In genomic region chr19:55541091-55541490, GRCh38 we compare ENCODE assay signal across 19 cellular contexts. TPM values are rescaled to one million over a fixed set of nuclear protein-coding genes. Genes with fewer than 3 reads are reported as not detected.
DNase-seq lines count a peak whose midpoint lies in the region; ATAC-seq and TF ChIP-seq lines count a peak whose summit lies in the region.
"Had no signal": no experiment of that assay in that cellular context is flagged by ENCODE, and none has a peak within 500 bp of the region (broad histone marks: within the 10 kb centered on the region; RNA-seq: fewer than 3 reads in every experiment).

No MANE protein-coding gene starts in this region.

- POLR2A ChIA-PET in WTC11 (lab: Charles Lee): interaction anchor here (2.7 kb wide), 1 partner anchor 9 kb away, joined by 9 read pairs; no protein-coding TSS in a partner anchor

- H3K36me3 Mint-ChIP-seq in stimulated activated memory B cell treated with anti-CD40 and anti-IgM and Interleukin-4, amounts not matched to agents 10 μg/mL and 1 μg/mL and 100 μg/mL, for 72 hours: peaks cover 6% of the 10 kb centered on the region
- no peaks in the 10 kb centered on the region for H3K36me3 Mint-ChIP-seq in WTC11
- H3K36me3 Mint-ChIP-seq: CD14-positive monocyte; CD4-positive, alpha-beta memory T cell had no signal

- TF ChIP-seq CTCF in WTC11 (IDR thresholded peaks at IDR 0.05): no peak

- H3K9me3 ChIP-seq in SJCRH30 (replicated peaks) (no peaks in the 10 kb centered on the region), mesenchymal stem cell (ENCODE audit: control insufficient read depth, low read length) (no peaks in the 10 kb centered on the region)
- H3K9me3 ChIP-seq: BLaER1 had no signal

- DNase-seq in AG20443 (ENCODE audit: low spot score) (peak; percentile 7), SJCRH30 (no peak), mesenchymal stem cell (no peak), NCI-H2081 treated with DMSO at 0.1 percent for 48 hours (lab: John Stamatoyannopoulos, UW) (no peak), WTC11 (ENCODE audit: low spot score) (no peak)
- DNase-seq: ACHN; CD4-positive, alpha-beta memory T cell; DMS153; DMS79; GDM1; HFFc6 had no signal

- ATAC-seq in stimulated activated memory B cell treated with anti-CD40 and anti-IgM and Interleukin-4, amounts not matched to agents 10 μg/mL and 1 μg/mL and 100 μg/mL, for 72 hours: peak; percentile 21
- no peak for ATAC-seq in GM18498 (IDR thresholded peaks at IDR 0.05; ENCODE audit: unreplicated experiment)
- no peak for ATAC-seq in WTC11
- ATAC-seq: GM23338, HCT116 had no signal

- no peak overlapping the region for H2BK15ac ChIP-seq in mesenchymal stem cell (ENCODE audit: low read depth, poor library complexity, severe bottlenecking)

- no peak overlapping the region for H3K4me3 Mint-ChIP-seq in stimulated activated memory B cell treated with anti-CD40 and anti-IgM and Interleukin-4, amounts not matched to agents 10 μg/mL and 1 μg/mL and 100 μg/mL, for 72 hours
- H3K4me3 Mint-ChIP-seq in WTC11: no peak overlapping the region
- H3K4me3 Mint-ChIP-seq: CD14-positive monocyte; CD4-positive, alpha-beta memory T cell; GM23338; HFFc6 had no signal

- no peak overlapping the region for H3K23ac ChIP-seq in mesenchymal stem cell (ENCODE audit: low read length in 2 of 2)

- CTCF ChIA-PET in WTC11 (lab: Charles Lee): interaction anchor here (1.3 kb wide), 1 partner anchor 65 kb away, joined by 3 read pairs; the partner anchor contains the start of gene ZNF865

- WGBS in mesenchymal stem cell: 83% methylated on average over 19 of the region's 19 CpGs

- no peak overlapping the region for H3K4me2 ChIP-seq in mesenchymal stem cell (ENCODE audit: low read length, poor library complexity, severe bottlenecking)
- H3K4me2 ChIP-seq: BLaER1, GM23338 had no signal

- H3K36me3 ChIP-seq in SJCRH30 (no peaks in the 10 kb centered on the region), mesenchymal stem cell (ENCODE audit: control insufficient read depth in 1 of 2, insufficient read depth in 2 of 2, low read depth in 1 of 2, low read length in 2 of 2) (no peaks in the 10 kb centered on the region)
- H3K36me3 ChIP-seq: BLaER1 had no signal

- H3K4ac ChIP-seq in mesenchymal stem cell (ENCODE audit: low read depth in 1 of 2, low read length in 2 of 2): no peak overlapping the region

- H2AK5ac ChIP-seq in mesenchymal stem cell (ENCODE audit: low read length, severe bottlenecking): no peak overlapping the region

- H3K4me3 ChIP-seq in SJCRH30 (no peak overlapping the region), mesenchymal stem cell (ENCODE audit: insufficient read depth in 1 of 2, low read depth in 1 of 2, low read length in 2 of 2) (no peak overlapping the region)
- H3K4me3 ChIP-seq: BLaER1, GM23338 had no signal

- no peak overlapping the region for H3K14ac ChIP-seq in mesenchymal stem cell (ENCODE audit: low read length in 2 of 2)

- H3K4me1 ChIP-seq in SJCRH30 (peaks cover 43% of the 10 kb centered on the region), mesenchymal stem cell (ENCODE audit: control insufficient read depth, insufficient read depth, low read depth, low read length) (peaks cover 27% of the 10 kb centered on the region)

- no peak overlapping the region for H3K9ac ChIP-seq in mesenchymal stem cell (ENCODE audit: low read length)
- H3K9ac ChIP-seq: BLaER1 had no signal

- H3K18ac ChIP-seq in mesenchymal stem cell (ENCODE audit: low read depth in 1 of 2, low read length in 2 of 2): no peak overlapping the region

- no peak overlapping the region for H2BK12ac ChIP-seq in mesenchymal stem cell (ENCODE audit: low read length in 2 of 2)

- H3K4me1 Mint-ChIP-seq in stimulated activated memory B cell treated with anti-CD40 and anti-IgM and Interleukin-4, amounts not matched to agents 10 μg/mL and 1 μg/mL and 100 μg/mL, for 72 hours: no peaks in the 10 kb centered on the region
- peaks cover 20% of the 10 kb centered on the region for H3K4me1 Mint-ChIP-seq in WTC11
- H3K4me1 Mint-ChIP-seq: CD4-positive, alpha-beta memory T cell had no signal

- peak overlapping the region; percentile 20 for H2BK5ac ChIP-seq in mesenchymal stem cell (ENCODE audit: low read depth, low read length, poor library complexity, severe bottlenecking)

- no peak overlapping the region for H4K8ac ChIP-seq in mesenchymal stem cell (ENCODE audit: low read length)

- no peaks in the 10 kb centered on the region for H3K79me1 ChIP-seq in mesenchymal stem cell (replicated peaks; ENCODE audit: low read length, poor library complexity, severe bottlenecking)

- H2BK120ac ChIP-seq in mesenchymal stem cell (ENCODE audit: low read depth, low read length): no peak overlapping the region

- H3K9me3 Mint-ChIP-seq in stimulated activated memory B cell treated with anti-CD40 and anti-IgM and Interleukin-4, amounts not matched to agents 10 μg/mL and 1 μg/mL and 100 μg/mL, for 72 hours: peaks cover 16% of the 10 kb centered on the region
- peaks cover 14% of the 10 kb centered on the region for H3K9me3 Mint-ChIP-seq in WTC11
- H3K9me3 Mint-ChIP-seq: HFFc6 had no signal

- H3K27ac Mint-ChIP-seq in stimulated activated memory B cell treated with anti-CD40 and anti-IgM and Interleukin-4, amounts not matched to agents 10 μg/mL and 1 μg/mL and 100 μg/mL, for 72 hours: no peak overlapping the region
- H3K27ac Mint-ChIP-seq in WTC11: no peak overlapping the region
- H3K27ac Mint-ChIP-seq: CD14-positive monocyte; CD4-positive, alpha-beta memory T cell; GM23338; HFFc6 had no signal

- peak overlapping the region; percentile 17; the same call in 1 of the 2 replicates for H3K27ac ChIP-seq in SJCRH30
- no peak overlapping the region for H3K27ac ChIP-seq in mesenchymal stem cell (ENCODE audit: low read length, poor library complexity, severe bottlenecking)
- H3K27ac ChIP-seq: BLaER1 had no signal

- peaks cover 41% of the 10 kb centered on the region for H3K27me3 Mint-ChIP-seq in stimulated activated memory B cell treated with anti-CD40 and anti-IgM and Interleukin-4, amounts not matched to agents 10 μg/mL and 1 μg/mL and 100 μg/mL, for 72 hours
- H3K27me3 Mint-ChIP-seq in WTC11 (ENCODE audit: low read depth): peaks cover 7% of the 10 kb centered on the region

- H2AFZ ChIP-seq in mesenchymal stem cell (ENCODE audit: low read depth, low read length): no peak overlapping the region
- H2AFZ ChIP-seq: GM23338 had no signal

- no peaks in the 10 kb centered on the region for H3K27me3 ChIP-seq in SJCRH30
- peaks cover 0 to 10% of the 10 kb centered on the region in 2 experiments for H3K27me3 ChIP-seq in mesenchymal stem cell (ENCODE audit: control insufficient read depth in 1 of 2, insufficient read depth in 1 of 2, low read length in 2 of 2)
- H3K27me3 ChIP-seq: BLaER1 had no signal

- no peak overlapping the region for H4K91ac ChIP-seq in mesenchymal stem cell (ENCODE audit: low read length)

TF ChIP-seq in WTC11, 78 proteins besides CTCF, POLR2A, EP300 and RAD21:
- TF ChIP-seq SMAD3 (CRISPR knock-in tag; IDR thresholded peaks at IDR 0.05; ENCODE audit: borderline replicate concordance) (no peak), FOXK1 (CRISPR knock-in tag; IDR thresholded peaks at IDR 0.05) (no peak), ZNF512 (CRISPR knock-in tag; IDR thresholded peaks at IDR 0.05; ENCODE audit: borderline replicate concordance) (no peak)
TF ChIP-seq in WTC11: peak in this region for 0.

RNA-seq across cellular contexts. Expression of gene SBK2, which starts 4.2 kb away (rescaled TPM):
- total RNA-seq in SJCRH30 (2014; rRNA removed; shearing (Covaris generic)): 6.8 and 6.9 TPM in 2 replicates
- polyA plus RNA-seq in mesenchymal stem cell (2013, experiment 1 of 2): not detected
- polyA plus RNA-seq in mesenchymal stem cell (2013, experiment 2 of 2): not detected
- 5.2 to 6.4 TPM (median 5.8 TPM) in 3 replicates for total RNA-seq in WTC11 (2021)
- total RNA-seq: CD4-positive, alpha-beta memory T cell; Daoy; HFFc6; HT-29 had no signal
- polyA plus RNA-seq: CD14-positive monocyte; CD4-positive, alpha-beta memory T cell had no signal

RNA-seq across cellular contexts. Expression of gene SBK3, which starts 4.3 kb away (rescaled TPM):
- total RNA-seq in SJCRH30 (2014; rRNA removed; shearing (Covaris generic)): 0.30 and 0.87 TPM in 2 replicates
- polyA plus RNA-seq in mesenchymal stem cell (2013, experiment 1 of 2): not detected
- polyA plus RNA-seq in mesenchymal stem cell (2013, experiment 2 of 2): not detected
- 0.90 to 1.3 TPM (median 1.1 TPM) in 3 replicates for total RNA-seq in WTC11 (2021)
- total RNA-seq: CD4-positive, alpha-beta memory T cell; Daoy; HFFc6 had no signal
- polyA plus RNA-seq: CD14-positive monocyte; CD4-positive, alpha-beta memory T cell had no signal

RNA-seq across cellular contexts. Expression of gene ZNF579, which starts 39.6 kb away (rescaled TPM):
- 5.4 and 7.5 TPM in 2 replicates for total RNA-seq in SJCRH30 (2014; rRNA removed; shearing (Covaris generic))
- polyA plus RNA-seq in mesenchymal stem cell (2013, experiment 1 of 2): 25.8 TPM
- 25.7 TPM for polyA plus RNA-seq in mesenchymal stem cell (2013, experiment 2 of 2)
- total RNA-seq in WTC11 (2021): 29.7 to 30.4 TPM (median 30.0 TPM) in 3 replicates

RNA-seq across cellular contexts. Expression of gene SSC5D, which starts 52.9 kb away (rescaled TPM):
- total RNA-seq in SJCRH30 (2014; rRNA removed; shearing (Covaris generic)): 3.1 and 3.8 TPM in 2 replicates
- polyA plus RNA-seq in mesenchymal stem cell (2013, experiment 1 of 2): 29.2 TPM
- polyA plus RNA-seq in mesenchymal stem cell (2013, experiment 2 of 2): 27.1 TPM
- total RNA-seq in WTC11 (2021): 1.8 to 2.9 TPM (median 2.5 TPM) in 3 replicates
- total RNA-seq: HT-29 had no signal
- polyA plus RNA-seq: CD14-positive monocyte; CD4-positive, alpha-beta memory T cell had no signal

RNA-seq across cellular contexts. Expression of gene NAT14, which starts 56.1 kb away (rescaled TPM):
- total RNA-seq in SJCRH30 (2014; rRNA removed; shearing (Covaris generic)): 22.1 and 25.9 TPM in 2 replicates
- polyA plus RNA-seq in mesenchymal stem cell (2013, experiment 1 of 2): 106 TPM
- 108 TPM for polyA plus RNA-seq in mesenchymal stem cell (2013, experiment 2 of 2)
- 71.9 to 87.7 TPM (median 74.8 TPM) in 3 replicates for total RNA-seq in WTC11 (2021)
